ENCODE assay signal across 2 cellular contexts in the genomic region with DNA sequence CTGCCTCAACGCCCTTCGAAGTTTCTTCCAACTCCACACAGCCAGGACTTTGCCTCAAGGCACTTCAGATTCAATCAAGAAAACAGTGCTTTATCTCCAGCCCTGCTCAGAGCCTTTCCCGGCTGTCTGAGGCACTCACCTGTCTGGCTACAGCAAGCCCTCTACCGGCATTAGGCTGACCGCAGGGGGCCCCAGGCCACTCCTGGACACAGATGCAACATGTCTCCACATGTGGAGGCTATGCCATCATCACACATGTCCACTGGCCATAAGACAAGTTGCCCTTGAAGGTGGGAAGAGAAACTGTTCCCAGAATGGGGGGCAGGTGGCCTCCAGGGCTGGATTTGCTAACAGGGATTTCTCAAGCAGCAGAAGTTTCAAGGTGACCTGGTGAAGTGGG.
A peak's percentile ranks its signal among the peaks of the same experiment; 100 is the strongest.
TF ChIP-seq lines count a peak whose summit lies in the region.

No MANE protein-coding gene starts in this region.

TF ChIP-seq in HEK293, 187 proteins besides CTCF, POLR2A, EP300 and RAD21:
- TF ChIP-seq, protein P1, sequence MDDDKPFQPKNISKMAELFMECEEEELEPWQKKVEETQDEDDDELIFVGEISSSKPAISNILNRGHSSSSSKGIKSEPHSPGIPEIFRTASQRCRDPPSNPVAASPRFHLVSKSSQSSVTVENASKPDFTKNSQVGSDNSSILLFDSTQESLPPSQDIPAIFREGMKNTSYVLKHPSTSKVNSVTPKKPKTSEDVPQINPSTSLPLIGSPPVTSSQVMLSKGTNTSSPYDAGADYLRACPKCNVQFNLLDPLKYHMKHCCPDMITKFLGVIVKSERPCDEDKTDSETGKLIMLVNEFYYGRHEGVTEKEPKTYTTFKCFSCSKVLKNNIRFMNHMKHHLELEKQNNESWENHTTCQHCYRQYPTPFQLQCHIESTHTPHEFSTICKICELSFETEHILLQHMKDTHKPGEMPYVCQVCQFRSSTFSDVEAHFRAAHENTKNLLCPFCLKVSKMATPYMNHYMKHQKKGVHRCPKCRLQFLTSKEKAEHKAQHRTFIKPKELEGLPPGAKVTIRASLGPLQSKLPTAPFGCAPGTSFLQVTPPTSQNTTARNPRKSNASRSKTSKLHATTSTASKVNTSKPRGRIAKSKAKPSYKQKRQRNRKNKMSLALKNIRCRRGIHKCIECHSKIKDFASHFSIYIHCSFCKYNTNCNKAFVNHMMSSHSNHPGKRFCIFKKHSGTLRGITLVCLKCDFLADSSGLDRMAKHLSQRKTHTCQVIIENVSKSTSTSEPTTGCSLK (tag by site-specific recombination; IDR thresholded peaks at IDR 0.05), result no peak
- TF ChIP-seq ZNF670 (tag by site-specific recombination; IDR thresholded peaks at IDR 0.05; ENCODE audit: low read depth), result no peak
- TF ChIP-seq, protein P2, sequence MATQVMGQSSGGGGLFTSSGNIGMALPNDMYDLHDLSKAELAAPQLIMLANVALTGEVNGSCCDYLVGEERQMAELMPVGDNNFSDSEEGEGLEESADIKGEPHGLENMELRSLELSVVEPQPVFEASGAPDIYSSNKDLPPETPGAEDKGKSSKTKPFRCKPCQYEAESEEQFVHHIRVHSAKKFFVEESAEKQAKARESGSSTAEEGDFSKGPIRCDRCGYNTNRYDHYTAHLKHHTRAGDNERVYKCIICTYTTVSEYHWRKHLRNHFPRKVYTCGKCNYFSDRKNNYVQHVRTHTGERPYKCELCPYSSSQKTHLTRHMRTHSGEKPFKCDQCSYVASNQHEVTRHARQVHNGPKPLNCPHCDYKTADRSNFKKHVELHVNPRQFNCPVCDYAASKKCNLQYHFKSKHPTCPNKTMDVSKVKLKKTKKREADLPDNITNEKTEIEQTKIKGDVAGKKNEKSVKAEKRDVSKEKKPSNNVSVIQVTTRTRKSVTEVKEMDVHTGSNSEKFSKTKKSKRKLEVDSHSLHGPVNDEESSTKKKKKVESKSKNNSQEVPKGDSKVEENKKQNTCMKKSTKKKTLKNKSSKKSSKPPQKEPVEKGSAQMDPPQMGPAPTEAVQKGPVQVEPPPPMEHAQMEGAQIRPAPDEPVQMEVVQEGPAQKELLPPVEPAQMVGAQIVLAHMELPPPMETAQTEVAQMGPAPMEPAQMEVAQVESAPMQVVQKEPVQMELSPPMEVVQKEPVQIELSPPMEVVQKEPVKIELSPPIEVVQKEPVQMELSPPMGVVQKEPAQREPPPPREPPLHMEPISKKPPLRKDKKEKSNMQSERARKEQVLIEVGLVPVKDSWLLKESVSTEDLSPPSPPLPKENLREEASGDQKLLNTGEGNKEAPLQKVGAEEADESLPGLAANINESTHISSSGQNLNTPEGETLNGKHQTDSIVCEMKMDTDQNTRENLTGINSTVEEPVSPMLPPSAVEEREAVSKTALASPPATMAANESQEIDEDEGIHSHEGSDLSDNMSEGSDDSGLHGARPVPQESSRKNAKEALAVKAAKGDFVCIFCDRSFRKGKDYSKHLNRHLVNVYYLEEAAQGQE (tag by site-specific recombination; IDR thresholded peaks at IDR 0.05), result no peak
- no peak for TF ChIP-seq ZNF792 (tag by site-specific recombination; IDR thresholded peaks at IDR 0.05)
- TF ChIP-seq, protein P3, sequence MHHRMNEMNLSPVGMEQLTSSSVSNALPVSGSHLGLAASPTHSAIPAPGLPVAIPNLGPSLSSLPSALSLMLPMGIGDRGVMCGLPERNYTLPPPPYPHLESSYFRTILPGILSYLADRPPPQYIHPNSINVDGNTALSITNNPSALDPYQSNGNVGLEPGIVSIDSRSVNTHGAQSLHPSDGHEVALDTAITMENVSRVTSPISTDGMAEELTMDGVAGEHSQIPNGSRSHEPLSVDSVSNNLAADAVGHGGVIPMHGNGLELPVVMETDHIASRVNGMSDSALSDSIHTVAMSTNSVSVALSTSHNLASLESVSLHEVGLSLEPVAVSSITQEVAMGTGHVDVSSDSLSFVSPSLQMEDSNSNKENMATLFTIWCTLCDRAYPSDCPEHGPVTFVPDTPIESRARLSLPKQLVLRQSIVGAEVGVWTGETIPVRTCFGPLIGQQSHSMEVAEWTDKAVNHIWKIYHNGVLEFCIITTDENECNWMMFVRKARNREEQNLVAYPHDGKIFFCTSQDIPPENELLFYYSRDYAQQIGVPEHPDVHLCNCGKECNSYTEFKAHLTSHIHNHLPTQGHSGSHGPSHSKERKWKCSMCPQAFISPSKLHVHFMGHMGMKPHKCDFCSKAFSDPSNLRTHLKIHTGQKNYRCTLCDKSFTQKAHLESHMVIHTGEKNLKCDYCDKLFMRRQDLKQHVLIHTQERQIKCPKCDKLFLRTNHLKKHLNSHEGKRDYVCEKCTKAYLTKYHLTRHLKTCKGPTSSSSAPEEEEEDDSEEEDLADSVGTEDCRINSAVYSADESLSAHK (tag by site-specific recombination; IDR thresholded peaks at IDR 0.05), result peak; percentile 36; the same call in 1 of the 2 replicates
- TF ChIP-seq ZNF558 (tag by site-specific recombination; IDR thresholded peaks at IDR 0.05), result no peak

TF ChIP-seq in IMR-90, 13 proteins besides CTCF, POLR2A, EP300 and RAD21 (continued from another document):
- TF ChIP-seq, protein P4, sequence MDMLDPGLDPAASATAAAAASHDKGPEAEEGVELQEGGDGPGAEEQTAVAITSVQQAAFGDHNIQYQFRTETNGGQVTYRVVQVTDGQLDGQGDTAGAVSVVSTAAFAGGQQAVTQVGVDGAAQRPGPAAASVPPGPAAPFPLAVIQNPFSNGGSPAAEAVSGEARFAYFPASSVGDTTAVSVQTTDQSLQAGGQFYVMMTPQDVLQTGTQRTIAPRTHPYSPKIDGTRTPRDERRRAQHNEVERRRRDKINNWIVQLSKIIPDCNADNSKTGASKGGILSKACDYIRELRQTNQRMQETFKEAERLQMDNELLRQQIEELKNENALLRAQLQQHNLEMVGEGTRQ (IDR thresholded peaks at IDR 0.05; ENCODE audit: low read depth, low read length), result no peak
- TF ChIP-seq CHD1 (IDR thresholded peaks at IDR 0.05; ENCODE audit: low read depth, low read length) (no peak), RCOR1 (IDR thresholded peaks at IDR 0.05; ENCODE audit: insufficient replicate concordance, low read length) (no peak), RFX5 (IDR thresholded peaks at IDR 0.05; ENCODE audit: low read depth, low read length) (no peak), BHLHE40 (IDR thresholded peaks at IDR 0.05; ENCODE audit: low read depth, low read length) (no peak), SMC3 (IDR thresholded peaks at IDR 0.05; ENCODE audit: low read depth, low read length) (no peak), MAZ (IDR thresholded peaks at IDR 0.05; ENCODE audit: borderline replicate concordance, low read depth, low read length) (no peak), NFE2L2 (IDR thresholded peaks at IDR 0.05; ENCODE audit: low read depth, low read length) (no peak), CEBPB (IDR thresholded peaks at IDR 0.05; ENCODE audit: low read depth, low read length) (no peak)
- TF ChIP-seq, protein P5, sequence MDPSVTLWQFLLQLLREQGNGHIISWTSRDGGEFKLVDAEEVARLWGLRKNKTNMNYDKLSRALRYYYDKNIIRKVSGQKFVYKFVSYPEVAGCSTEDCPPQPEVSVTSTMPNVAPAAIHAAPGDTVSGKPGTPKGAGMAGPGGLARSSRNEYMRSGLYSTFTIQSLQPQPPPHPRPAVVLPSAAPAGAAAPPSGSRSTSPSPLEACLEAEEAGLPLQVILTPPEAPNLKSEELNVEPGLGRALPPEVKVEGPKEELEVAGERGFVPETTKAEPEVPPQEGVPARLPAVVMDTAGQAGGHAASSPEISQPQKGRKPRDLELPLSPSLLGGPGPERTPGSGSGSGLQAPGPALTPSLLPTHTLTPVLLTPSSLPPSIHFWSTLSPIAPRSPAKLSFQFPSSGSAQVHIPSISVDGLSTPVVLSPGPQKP (IDR thresholded peaks at IDR 0.05; ENCODE audit: borderline replicate concordance, low read depth, low read length), result no peak
TF ChIP-seq in IMR-90: peak in this region for 0.
